31 cellular contexts compared by ENCODE assay signal in genomic region chr5:62273691-62274090, GRCh38.
"Had no signal": no experiment of that assay in that cellular context is flagged by ENCODE, and none has a peak within 500 bp of the region (broad histone marks: within the 10 kb centered on the region; RNA-seq: fewer than 3 reads in every experiment).

No MANE protein-coding gene starts in this region.

- H3K79me2 ChIP-seq: hepatocyte had no signal

- H3K4me2 ChIP-seq: hepatocyte, smooth muscle cell had no signal

- DNase-seq: activated CD4-positive, alpha-beta memory T cell treated with anti-CD3 and anti-CD28 coated beads, Interleukin-2, amount 10 ng/mL, durations not matched to agents 7 days and 5 days; activated CD4-positive, alpha-beta T cell treated with anti-CD3 and anti-CD28 coated beads for 48 hours; activated CD8-positive, alpha-beta memory T cell treated with anti-CD3 and anti-CD28 coated beads, Interleukin-2, amount 50 U/mL, for 48 hours; activated gamma-delta T cell; activated naive CD4-positive, alpha-beta T cell treated with anti-CD3 and anti-CD28 coated beads, Interleukin-2, amount 10 ng/mL, durations not matched to agents 7 days and 5 days; activated T-cell treated with anti-CD3 and anti-CD28 coated beads, Interleukin-2, amount 50 U/mL, for 24 hours; central memory CD4-positive, alpha-beta T cell; effector CD8-positive, alpha-beta T cell; glutamatergic neuron; immature natural killer cell; kidney; left colon; mammary epithelial cell; naive thymus-derived CD4-positive, alpha-beta T cell; ovary; stimulated activated CD4-positive, alpha-beta T cell treated with anti-CD3 and anti-CD28 coated beads, Interleukin-1b, Interleukin-23, amount 100 ng/mL, for 48 hours; stimulated activated naive CD4-positive, alpha-beta T cell treated with Interleukin-2 at 50 U/mL for 16 hours; T-helper 9 cell; testis; transverse colon had no signal

- H3K9me3 Mint-ChIP-seq: activated naive CD4-positive, alpha-beta T cell treated with anti-CD3 and anti-CD28 coated beads, Interleukin-2, amount 10 ng/mL, durations not matched to agents 7 days and 5 days; activated T-cell treated with anti-CD3 and anti-CD28 coated beads, Interleukin-2, amount 50 U/mL, for 24 hours; immature natural killer cell had no signal

- H3K27me3 Mint-ChIP-seq: activated CD4-positive, alpha-beta memory T cell treated with anti-CD3 and anti-CD28 coated beads, Interleukin-2, amount 10 ng/mL, durations not matched to agents 7 days and 5 days; activated T-cell treated with anti-CD3 and anti-CD28 coated beads, Interleukin-2, amount 50 U/mL, for 24 hours had no signal

- FAIRE-seq: colon, frontal cortex, kidney, TTC549, urothelium cell line had no signal

- H3K9me3 ChIP-seq: breast epithelium, ovary, prostate gland, testis, transverse colon had no signal

- H3K4me3 Mint-ChIP-seq: activated CD4-positive, alpha-beta memory T cell treated with anti-CD3 and anti-CD28 coated beads, Interleukin-2, amount 10 ng/mL, durations not matched to agents 7 days and 5 days; activated naive CD4-positive, alpha-beta T cell treated with anti-CD3 and anti-CD28 coated beads, Interleukin-2, amount 10 ng/mL, durations not matched to agents 7 days and 5 days; activated T-cell treated with anti-CD3 and anti-CD28 coated beads, Interleukin-2, amount 50 U/mL, for 24 hours; immature natural killer cell; mesothelial cell of epicardium; naive thymus-derived CD4-positive, alpha-beta T cell; T-helper 1 cell treated with Interleukin-12 subunit alpha and Interleukin-12 subunit beta and Interleukin-4 antibody, amounts not matched to agents 30 μg/mL and 1 μg/mL, for 36 hours had no signal

- H3K4me3 ChIP-seq: breast epithelium, hepatocyte, ovary, prostate gland, smooth muscle cell, testis, transverse colon had no signal

- ATAC-seq: left colon; naive thymus-derived CD4-positive, alpha-beta T cell had no signal

- H2AFZ ChIP-seq: hepatocyte had no signal

- H3K27ac Mint-ChIP-seq: activated CD4-positive, alpha-beta memory T cell treated with anti-CD3 and anti-CD28 coated beads, Interleukin-2, amount 10 ng/mL, durations not matched to agents 7 days and 5 days; activated naive CD4-positive, alpha-beta T cell treated with anti-CD3 and anti-CD28 coated beads, Interleukin-2, amount 10 ng/mL, durations not matched to agents 7 days and 5 days; activated T-cell treated with anti-CD3 and anti-CD28 coated beads, Interleukin-2, amount 50 U/mL, for 24 hours; immature natural killer cell; mesothelial cell of epicardium; naive thymus-derived CD4-positive, alpha-beta T cell; T-helper 1 cell treated with Interleukin-12 subunit alpha and Interleukin-12 subunit beta and Interleukin-4 antibody, amounts not matched to agents 30 μg/mL and 1 μg/mL, for 36 hours had no signal

- H3K27ac ChIP-seq: breast epithelium, hepatocyte, ovary, prostate gland, testis, transverse colon, VCaP had no signal

- H3K36me3 Mint-ChIP-seq: activated naive CD4-positive, alpha-beta T cell treated with anti-CD3 and anti-CD28 coated beads, Interleukin-2, amount 10 ng/mL, durations not matched to agents 7 days and 5 days; immature natural killer cell; mesothelial cell of epicardium had no signal

- H3K27me3 ChIP-seq: breast epithelium, hepatocyte, ovary, testis, transverse colon had no signal

- H3K36me3 ChIP-seq: breast epithelium, ovary, prostate gland, transverse colon had no signal

- H3K4me1 ChIP-seq: breast epithelium, prostate gland, testis, transverse colon had no signal
